8 cellular contexts compared by ENCODE assay signal in genomic region chr6:137313928-137314855, GRCh38.
DNase-seq lines count a peak whose midpoint lies in the region; ATAC-seq and TF ChIP-seq lines count a peak whose summit lies in the region.

No MANE protein-coding gene starts in this region.

- peaks cover 6 to 9% of the 10 kb centered on the region in 2 donors for H3K4me1 Mint-ChIP-seq in natural killer cell
- no peaks in the 10 kb centered on the region for H3K4me1 Mint-ChIP-seq in stimulated activated effector memory CD8-positive, alpha-beta T cell treated with anti-CD3 and anti-CD28 coated beads, Interleukin-12 subunit alpha, Interleukin-12 subunit beta, amount 100 ng/mL, for 72 hours

- H3K27ac ChIP-seq in esophagus muscularis mucosa (replicated peaks in 1 of 4) = no peak overlapping the region

- intact Hi-C loops in esophagus muscularis mucosa (cut with DNase I) = loop anchor here (2.0 kb wide), 1 partner anchor 219 kb away; no protein-coding TSS in a partner anchor
- intact Hi-C loops in natural killer cell (cut with micrococcal nuclease) = loop anchor here (1.0 to 5.0 kb wide), 3 partner anchors 220 to 347 kb away; no protein-coding TSS in a partner anchor

- H3K4me1 ChIP-seq in esophagus muscularis mucosa = peaks cover 8 to 22% (median 14%) of the 10 kb centered on the region in 4 donors

- peak overlapping the region in 2 of 4 donors; percentile 26 to 32 for H3K4me3 ChIP-seq in esophagus muscularis mucosa

- H3K27me3 ChIP-seq in esophagus muscularis mucosa = no peaks in the 10 kb centered on the region

- H3K9me3 Mint-ChIP-seq in natural killer cell = no peaks in the 10 kb centered on the region
- no peaks in the 10 kb centered on the region for H3K9me3 Mint-ChIP-seq in stimulated activated effector memory CD8-positive, alpha-beta T cell treated with anti-CD3 and anti-CD28 coated beads, Interleukin-12 subunit alpha, Interleukin-12 subunit beta, amount 100 ng/mL, for 72 hours

- H3K27ac Mint-ChIP-seq in natural killer cell = no peak overlapping the region
- no peak overlapping the region for H3K27ac Mint-ChIP-seq in stimulated activated effector memory CD8-positive, alpha-beta T cell treated with anti-CD3 and anti-CD28 coated beads, Interleukin-12 subunit alpha, Interleukin-12 subunit beta, amount 100 ng/mL, for 72 hours

- peak; percentile 81 to 88 (median 81) for ATAC-seq in natural killer cell
- peak; percentile 71 for ATAC-seq in stimulated activated effector memory CD8-positive, alpha-beta T cell treated with anti-CD3 and anti-CD28 coated beads, Interleukin-12 subunit alpha, Interleukin-12 subunit beta, amount 100 ng/mL, for 72 hours
- no peak for ATAC-seq in HG02588 (IDR thresholded peaks at IDR 0.05; ENCODE audit: unreplicated experiment)

- H3K36me3 ChIP-seq in esophagus muscularis mucosa = no peaks in the 10 kb centered on the region

- no peak for TF ChIP-seq POLR2A in esophagus muscularis mucosa (IDR thresholded peaks at IDR 0.05; ENCODE audit: low read depth)

- TF ChIP-seq CTCF in esophagus muscularis mucosa (IDR thresholded peaks at IDR 0.05) = peak; percentile 76 to 89 (median 83)
- TF ChIP-seq CTCF in natural killer cell (IDR thresholded peaks at IDR 0.05) = peak; percentile 82

- WGBS in esophagus muscularis mucosa = 12% methylated on average over 11 of the region's 11 CpGs

- no peak overlapping the region for H3K4me3 Mint-ChIP-seq in natural killer cell
- no peak overlapping the region for H3K4me3 Mint-ChIP-seq in stimulated activated effector memory CD8-positive, alpha-beta T cell treated with anti-CD3 and anti-CD28 coated beads, Interleukin-12 subunit alpha, Interleukin-12 subunit beta, amount 100 ng/mL, for 72 hours

- H3K9me3 ChIP-seq in esophagus muscularis mucosa = no peaks in the 10 kb centered on the region

- no peak for TF ChIP-seq EP300 in esophagus muscularis mucosa (IDR thresholded peaks at IDR 0.05)

- H3K36me3 Mint-ChIP-seq in natural killer cell = no peaks in the 10 kb centered on the region
- no peaks in the 10 kb centered on the region for H3K36me3 Mint-ChIP-seq in stimulated activated effector memory CD8-positive, alpha-beta T cell treated with anti-CD3 and anti-CD28 coated beads, Interleukin-12 subunit alpha, Interleukin-12 subunit beta, amount 100 ng/mL, for 72 hours

- H3K27me3 Mint-ChIP-seq in natural killer cell (ENCODE audit: low read depth in 2 of 2) = peaks cover 0 to 4% of the 10 kb centered on the region in 2 donors

- DNase-seq in EH (ENCODE audit: low read depth) (peak; percentile 67), HuH-7 (ENCODE audit: low spot score) (peak; percentile 40), OCI-M1 (lab: John Stamatoyannopoulos, UW) (peak; percentile 84), activated T-cell treated with anti-CD3 and anti-CD28 coated beads for 4 hours (peak; percentile 69), esophagus muscularis mucosa (ENCODE audit: extremely low spot score) (no peak), natural killer cell (peak; percentile 44)
- peak; percentile 37 to 68 for DNase-seq in stimulated activated effector memory CD8-positive, alpha-beta T cell treated with anti-CD3 and anti-CD28 coated beads, Interleukin-12 subunit alpha, Interleukin-12 subunit beta, amount 100 ng/mL, for 72 hours (ENCODE audit: low spot score in 2 of 2)
